Comparison of ENCODE assay signal across 8 cellular contexts in the genomic region with DNA sequence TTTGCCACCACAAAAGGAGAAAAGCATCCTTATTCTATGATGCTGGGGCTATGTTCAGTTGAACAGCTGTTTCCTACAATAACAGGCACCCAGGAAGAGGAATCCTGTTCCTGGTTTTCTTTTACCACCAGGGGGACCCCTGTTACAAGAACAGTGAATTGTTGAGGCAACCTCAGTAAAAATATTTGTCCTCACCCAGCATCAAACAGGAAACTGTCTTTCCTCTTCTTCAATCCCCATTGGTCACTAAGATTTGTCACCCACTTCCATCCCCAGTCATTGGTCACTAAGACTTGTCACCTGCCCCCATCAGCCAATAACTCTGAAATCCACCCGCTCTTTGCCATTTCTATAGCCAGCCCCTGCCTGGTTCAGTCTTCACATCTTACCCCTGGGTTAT.
DNase-seq lines count a peak whose midpoint lies in the region; ATAC-seq, FAIRE-seq and TF ChIP-seq lines count a peak whose summit lies in the region.

No MANE protein-coding gene starts in this region.

- peak; percentile 54 to 63 (median 58); a peak in 5 of 6 replicates for TF ChIP-seq CTCF in GM12878 (IDR thresholded peaks at IDR 0.05 in 2 of 3, conservative IDR thresholded peaks at IDR 0.05 in 1 of 3; ENCODE audit: control insufficient read depth in 2 of 3, extremely low read depth in 1 of 3, insufficient read depth in 1 of 3, low read depth in 3 of 3, low read length in 3 of 3)

- RAD21 ChIA-PET in GM12878 (lab: Charles Lee; ENCODE audit: unreplicated experiment): interaction anchor here (0.9 to 3.2 kb wide), 8 partner anchors 12 to 276 kb away, joined by 3 to 52 read pairs (median 4); no protein-coding TSS in a partner anchor

- H3K27me3 ChIP-seq in GM12878 (replicated peaks in 1 of 2; ENCODE audit: control insufficient read depth in 2 of 2, insufficient read depth in 2 of 2, low read length in 1 of 2): no peaks in the 10 kb centered on the region; a peak in 1 of 4 replicates

- no peaks in the 10 kb centered on the region for H3K79me2 ChIP-seq in GM12878 (ENCODE audit: control insufficient read depth, insufficient read depth, low read length)

- TF ChIP-seq EP300 in GM12878 (IDR thresholded peaks at IDR 0.05; ENCODE audit: borderline replicate concordance in 1 of 2, control insufficient read depth in 1 of 2, low read depth in 2 of 2, low read length in 2 of 2): no peak

- H3K9me3 ChIP-seq in GM12878 (replicated peaks; ENCODE audit: control insufficient read depth, insufficient read depth, low read length): no peaks in the 10 kb centered on the region

- peak; percentile 77 for FAIRE-seq in GM12878 (lab: Jason Lieb, UNC)

- no peaks in the 10 kb centered on the region for H3K36me3 ChIP-seq in GM12878 (ENCODE audit: control insufficient read depth in 2 of 2, insufficient read depth in 2 of 2, low read length in 1 of 2)

- intact Hi-C loops in GM12878 (cut with micrococcal nuclease; ENCODE audit: unreplicated experiment): loop anchor here (1.0 to 5.0 kb wide), 3 partner anchors 142 to 392 kb away; partner anchors contain the start of gene GALNT7

- H2AFZ ChIP-seq in GM12878 (ENCODE audit: control insufficient read depth, low read depth, low read length): no peak overlapping the region; the same call in 1 of the 2 replicates

- no peaks in the 10 kb centered on the region for H4K20me1 ChIP-seq in GM12878 (ENCODE audit: control insufficient read depth, insufficient read depth)

- DNase-seq in NCI-H82 (lab: John Stamatoyannopoulos, UW) (peak; percentile 68), NCI-H82 treated with DMSO at 0.1 percent for 48 hours (lab: John Stamatoyannopoulos, UW; ENCODE audit: unreplicated experiment) (no peak), NCI-H69 (lab: John Stamatoyannopoulos, UW) (peak; percentile 83), GM12878 (ENCODE audit: low read depth, low spot score) (peak; percentile 16), iPS-NIHi11 (ENCODE audit: low spot score) (peak; percentile 70)
- DNase-seq in stimulated activated naive CD8-positive, alpha-beta T cell treated with anti-CD3 and anti-CD28 coated beads, Interleukin-15, Interleukin-2, amounts not matched to agents 100 U/mL and 50 U/mL, for 24 hours: no peak

- in situ Hi-C loops in GM12878 (cut with MboI): no loop called here

- SMC1A ChIA-PET in GM12878 (lab: Charles Lee; ENCODE audit: uncharacterized antibody, unreplicated experiment): interaction anchor here (0.7 to 8.6 kb wide), 10 partner anchors 12 to 277 kb away, joined by 3 to 87 read pairs (median 6); no protein-coding TSS in a partner anchor

- 100% methylated on average over 1 of the region's 1 CpG for WGBS in GM12878 (ENCODE audit: insufficient coverage, insufficient replicate concordance, low lambda C conversion rate, missing lambda C conversion rate)

- H3K9ac ChIP-seq in GM12878 (ENCODE audit: control insufficient read depth, insufficient read depth, low read length): no peak overlapping the region

- CTCF ChIA-PET in GM12878 (lab: Yijun Ruan, JAX): interaction anchor here (0.8 to 6.1 kb wide), 17 partner anchors 12 to 300 kb away, joined by 3 to 127 read pairs (median 8); no protein-coding TSS in a partner anchor

- H3K4me1 ChIP-seq in GM12878 (ENCODE audit: control insufficient read depth, insufficient read depth, low read length): no peaks in the 10 kb centered on the region

- no peak overlapping the region for H3K27ac ChIP-seq in GM12878 (ENCODE audit: control insufficient read depth, insufficient read depth)

- peak; percentile 91 for TF ChIP-seq RAD21 in GM12878 (IDR thresholded peaks at IDR 0.05; ENCODE audit: insufficient read depth, low read depth, low read length)

- H3K4me2 ChIP-seq in GM12878 (ENCODE audit: control insufficient read depth, insufficient read depth): no peak overlapping the region

- no TSS peak for BruUV-seq in GM12878 (replicated peaks; lab: Mats Ljungman, UMichigan)

- ATAC-seq in GM19468 (IDR thresholded peaks at IDR 0.05; ENCODE audit: extremely low read depth, unreplicated experiment) (peak; percentile 42), HG03469 (IDR thresholded peaks at IDR 0.05; ENCODE audit: unreplicated experiment) (peak; percentile 65), GM12878 (peak; percentile 95)
- ATAC-seq in stimulated activated naive CD8-positive, alpha-beta T cell treated with anti-CD3 and anti-CD28 coated beads, Interleukin-15, Interleukin-2, amounts not matched to agents 100 U/mL and 50 U/mL, for 24 hours: peak; percentile 52

- H3K4me3 ChIP-seq in GM12878: no peak overlapping the region

- TF ChIP-seq POLR2A in GM12878 (IDR thresholded peaks at IDR 0.05; ENCODE audit: low read depth, low read length): no peak

- POLR2A ChIA-PET in GM12878 (lab: Charles Lee): no interaction called here

TF ChIP-seq in GM12878, 131 proteins besides CTCF, POLR2A, EP300 and RAD21:
- 0 out of 2 replicates have a peak, but pooled peaks have one; percentile 33 for TF ChIP-seq YY1 (IDR thresholded peaks at IDR 0.05; ENCODE audit: low read depth, low read length)
- no peak for TF ChIP-seq POU2F2 (IDR thresholded peaks at IDR 0.05; ENCODE audit: borderline replicate concordance, low read depth, low read length)
- peak; percentile 68 for TF ChIP-seq PKNOX1 (IDR thresholded peaks at IDR 0.05)
- TF ChIP-seq SMC3 (IDR thresholded peaks at IDR 0.05; ENCODE audit: borderline replicate concordance, low read length): peak; percentile 95
- TF ChIP-seq MXI1 (IDR thresholded peaks at IDR 0.05; ENCODE audit: low read depth, low read length): no peak
- TF ChIP-seq FOXM1 (IDR thresholded peaks at IDR 0.05; ENCODE audit: low read depth, low read length): peak; percentile 33; the same call in 1 of the 2 replicates
- TF ChIP-seq SUPT20H (IDR thresholded peaks at IDR 0.05; ENCODE audit: borderline replicate concordance, control insufficient read depth, low read depth, low read length): no peak
- 0 out of 2 replicates have a peak, but pooled peaks have one; percentile 30 for TF ChIP-seq RUNX3 (IDR thresholded peaks at IDR 0.05; ENCODE audit: low read length)

Comparison
In these comparisons a context has a peak if more than half of its experiments do, and no peak if none do; other contexts are left out.
1. DNase-seq: peak in NCI-H82 (single experiment), NCI-H69 (single experiment), GM12878 (single experiment) and iPS-NIHi11 (single experiment); none in NCI-H82 treated with DMSO at 0.1 percent for 48 hours (single experiment) and stimulated activated naive CD8-positive, alpha-beta T cell treated with anti-CD3 and anti-CD28 coated beads, Interleukin-15, Interleukin-2, amounts not matched to agents 100 U/mL and 50 U/mL, for 24 hours (single experiment).
2. ATAC-seq: peak in every context shown above with its lines; median percentile 95 in GM12878; 65 in HG03469; 52 in stimulated activated naive CD8-positive, alpha-beta T cell treated with anti-CD3 and anti-CD28 coated beads, Interleukin-15, Interleukin-2, amounts not matched to agents 100 U/mL and 50 U/mL, for 24 hours; 42 in GM19468.